Comparison of ENCODE assay signal across 8 cellular contexts in genomic region chr11:3022300-3022967, GRCh38. TPM values are rescaled to one million over a fixed set of nuclear protein-coding genes. Genes with fewer than 3 reads are reported as not detected.
DNase-seq lines count a peak whose midpoint lies in the region; ATAC-seq and TF ChIP-seq lines count a peak whose summit lies in the region.

No MANE protein-coding gene starts in this region.

- TF ChIP-seq CTCF in Caco-2 (IDR thresholded peaks at IDR 0.05; ENCODE audit: insufficient read depth in 1 of 2, low read depth in 1 of 2, low read length in 1 of 2, severe bottlenecking in 1 of 2, unreplicated experiment in 1 of 2): no peak
- TF ChIP-seq CTCF in H9 (conservative IDR thresholded peaks at IDR 0.05): no peak
- TF ChIP-seq CTCF in fibroblast of villous mesenchyme (IDR thresholded peaks at IDR 0.05; ENCODE audit: insufficient read depth, low read depth, low read length): no peak
- TF ChIP-seq CTCF in upper lobe of right lung (IDR thresholded peaks at IDR 0.05): no peak

- no peak overlapping the region for H2AFZ ChIP-seq in H9 (ENCODE audit: low read length)

- H2AK5ac ChIP-seq in H9 (ENCODE audit: insufficient read length, low read length): no peak overlapping the region

- H3K4me3 ChIP-seq in Caco-2 (ENCODE audit: low read depth, low read length): no peak overlapping the region
- no peak overlapping the region for H3K4me3 ChIP-seq in fibroblast of villous mesenchyme (ENCODE audit: low read depth, low read length)
- no peak overlapping the region for H3K4me3 ChIP-seq in upper lobe of right lung

- H3K36me3 ChIP-seq in Caco-2 (ENCODE audit: control insufficient read depth, insufficient read depth, low read length): no peaks in the 10 kb centered on the region; the same call in none of the 2 replicates
- peaks cover 64% of the 10 kb centered on the region for H3K36me3 ChIP-seq in upper lobe of right lung

- no peak overlapping the region for H3T11ph ChIP-seq in H9 (ENCODE audit: low read length)

- no peak overlapping the region for H4K8ac ChIP-seq in H9 (replicated peaks; ENCODE audit: insufficient read length, low read depth, low read length)

- H3K9ac ChIP-seq in H9 (ENCODE audit: extremely low read depth, insufficient read length, low read length): no peak overlapping the region

- H3K9me3 ChIP-seq in Caco-2: no peaks in the 10 kb centered on the region
- H3K9me3 ChIP-seq in H9 (ENCODE audit: control insufficient read depth, low read depth, low read length): no peaks in the 10 kb centered on the region
- no peaks in the 10 kb centered on the region for H3K9me3 ChIP-seq in upper lobe of right lung

- H3K23ac ChIP-seq in H9 (ENCODE audit: insufficient read length, low read depth, low read length): no peak overlapping the region

- no peak overlapping the region for H4K91ac ChIP-seq in H9 (ENCODE audit: insufficient read length, low read depth, low read length)

- H3K27ac ChIP-seq in H9 (ENCODE audit: insufficient read length, low read depth, low read length) (no peak overlapping the region), upper lobe of right lung (no peak overlapping the region)

- POLR2A ChIA-PET in Caco-2 (lab: Charles Lee): no interaction called here

- H3K4me1 ChIP-seq in Caco-2 (peaks cover 9% of the 10 kb centered on the region; the same call in 1 of the 2 replicates), H9 (ENCODE audit: insufficient read depth, low read length) (no peaks in the 10 kb centered on the region), upper lobe of right lung (no peaks in the 10 kb centered on the region)

- H4K20me1 ChIP-seq in H9 (ENCODE audit: control insufficient read depth, insufficient read depth, insufficient read length): no peaks in the 10 kb centered on the region

- no peak overlapping the region for H3K18ac ChIP-seq in H9 (ENCODE audit: insufficient read length, low read depth, low read length)

- no CpG with 5 or more reads among the region's 14 CpGs for WGBS in H9 (ENCODE audit: extremely low coverage, insufficient read length, low lambda C conversion rate)

- no peak overlapping the region for H4K5ac ChIP-seq in H9 (ENCODE audit: insufficient read length, low read depth, low read length)

- H2BK15ac ChIP-seq in H9 (ENCODE audit: low read depth, low read length): no peak overlapping the region

- H3K36me3 Mint-ChIP-seq in Caco-2 (ENCODE audit: insufficient read depth, unreplicated experiment) (peaks cover 80% of the 10 kb centered on the region), H9 (ENCODE audit: insufficient read depth in 1 of 3, low read depth in 3 of 3) (peaks cover 41 to 73% (median 59%) of the 10 kb centered on the region in 3 experiments)

- no peaks in the 10 kb centered on the region for H3K23me2 ChIP-seq in H9 (ENCODE audit: insufficient read length, low read depth, low read length, poor library complexity, severe bottlenecking)

- CTCF ChIA-PET in Caco-2 (lab: Charles Lee): interaction anchor here (0.6 kb wide), 1 partner anchor 871 kb away, joined by 4 read pairs; no protein-coding TSS in a partner anchor

- no peak overlapping the region for H3K4ac ChIP-seq in H9 (ENCODE audit: low read depth, low read length)

- no peak overlapping the region for H3K56ac ChIP-seq in H9 (ENCODE audit: insufficient read length, low read depth, low read length)

- intact Hi-C loops in Caco-2 (cut with micrococcal nuclease; ENCODE audit: unreplicated experiment): loop anchor here (5.0 kb wide), 2 partner anchors 45 to 70 kb away; no protein-coding TSS in a partner anchor
- intact Hi-C loops in upper lobe of right lung (cut with DNase I): no loop called here

- H3K4me2 ChIP-seq in H9 (ENCODE audit: insufficient read depth, insufficient read length, low read length): no peak overlapping the region

- H3K4me1 Mint-ChIP-seq in Caco-2 (ENCODE audit: low read depth, unreplicated experiment): peaks cover 24% of the 10 kb centered on the region
- 0 out of 4 replicates have a peak, but pooled peaks cover 0 to 6% of the 10 kb centered on the region in 2 experiments for H3K4me1 Mint-ChIP-seq in H9

- no TSS peak for BruUV-seq in Caco-2 (replicated peaks; lab: Mats Ljungman, UMichigan)

- no peak overlapping the region for H2BK12ac ChIP-seq in H9 (ENCODE audit: insufficient read length, low read depth, low read length)

- no peak overlapping the region for H3K14ac ChIP-seq in H9 (ENCODE audit: insufficient read depth, low read length)

- no peak overlapping the region for H2BK20ac ChIP-seq in H9 (ENCODE audit: low read depth, low read length, poor library complexity, severe bottlenecking)

- H2BK120ac ChIP-seq in H9 (ENCODE audit: low read depth, low read length, poor library complexity, severe bottlenecking): no peak overlapping the region

- H3K27me3 Mint-ChIP-seq in Caco-2 (ENCODE audit: insufficient read depth, unreplicated experiment): no peaks in the 10 kb centered on the region
- H3K27me3 Mint-ChIP-seq in H9 (ENCODE audit: low read depth): no peaks in the 10 kb centered on the region

- H2BK5ac ChIP-seq in H9 (ENCODE audit: insufficient read length, low read length): no peak overlapping the region

- H3K27ac Mint-ChIP-seq in Caco-2 (ENCODE audit: unreplicated experiment) (peak overlapping the region; percentile 36), H9 (peak overlapping the region; percentile 25 to 83 (median 36); a peak in 6 of 7 replicates)

- H3K9me3 Mint-ChIP-seq in Caco-2 (ENCODE audit: unreplicated experiment) (no peaks in the 10 kb centered on the region), H9 (no peaks in the 10 kb centered on the region)

- ATAC-seq in upper lobe of right lung: peak; percentile 67
- ATAC-seq in HG03045 (IDR thresholded peaks at IDR 0.05; ENCODE audit: unreplicated experiment): no peak

- no peak overlapping the region for H3K4me3 Mint-ChIP-seq in Caco-2 (ENCODE audit: unreplicated experiment)
- H3K4me3 Mint-ChIP-seq in H9: no peak overlapping the region

- DNase-seq in Caco-2: no peak
- no peak for DNase-seq in H9
- DNase-seq in RPMI7951 (ENCODE audit: low read depth): peak; percentile 25
- peak; percentile 76 for DNase-seq in fibroblast of villous mesenchyme (ENCODE audit: low read depth)
- DNase-seq in upper lobe of right lung: no peak
- no peak for DNase-seq in AG08396 (ENCODE audit: low spot score)
- no peak for DNase-seq in NCI-H2196 treated with DMSO at 0.1 percent for 48 hours (lab: John Stamatoyannopoulos, UW; ENCODE audit: unreplicated experiment)

- no peaks in the 10 kb centered on the region for H3K79me1 ChIP-seq in H9 (ENCODE audit: insufficient read depth, low read depth, low read length, poor library complexity, severe bottlenecking)

- no peaks in the 10 kb centered on the region for H3K27me3 ChIP-seq in Caco-2 (replicated peaks; ENCODE audit: control insufficient read depth, insufficient read depth, low read length)
- no peaks in the 10 kb centered on the region for H3K27me3 ChIP-seq in H9 (ENCODE audit: insufficient read depth, low read length)
- H3K27me3 ChIP-seq in upper lobe of right lung: no peaks in the 10 kb centered on the region

- H3K79me2 ChIP-seq in H9 (ENCODE audit: insufficient read depth, low read length): no peaks in the 10 kb centered on the region

RNA-seq across cellular contexts. Expression of gene NAP1L4, which starts 30.3 kb away (rescaled TPM):
- 210 and 215 TPM in 2 replicates for total RNA-seq in Caco-2 (2022)
- total RNA-seq in H9 (2021): 212 and 217 TPM in 2 replicates
- 81.1 and 90.2 TPM in 2 replicates for total RNA-seq in RPMI7951 (2014; rRNA removed; shearing (Covaris generic))
- total RNA-seq in fibroblast of villous mesenchyme: 87.6 and 121 TPM in 2 replicates
- total RNA-seq in upper lobe of right lung: 92.7 TPM

RNA-seq across cellular contexts. Expression of gene CARS1, which starts 34.8 kb away (rescaled TPM):
- 117 and 121 TPM in 2 replicates for total RNA-seq in Caco-2 (2022)
- 82.5 and 92.3 TPM in 2 replicates for total RNA-seq in H9 (2021)
- total RNA-seq in RPMI7951 (2014; rRNA removed; shearing (Covaris generic)): 44.3 and 50.8 TPM in 2 replicates
- 68.2 and 87.6 TPM in 2 replicates for total RNA-seq in fibroblast of villous mesenchyme
- total RNA-seq in upper lobe of right lung: 34.6 TPM

Comparison
In these comparisons a context has a peak if more than half of its experiments do, and no peak if none do; other contexts are left out.
1. DNase-seq: peak in RPMI7951 (single experiment) and fibroblast of villous mesenchyme (single experiment); none in Caco-2 (0 of 2), H9 (single experiment), upper lobe of right lung (single experiment), AG08396 (single experiment) and NCI-H2196 treated with DMSO at 0.1 percent for 48 hours (single experiment).